Comparison of ENCODE assay signal across 1 cellular context in genomic region chr20:44402391-44403193, GRCh38.
TF ChIP-seq lines count a peak whose summit lies in the region.

No MANE protein-coding gene starts in this region.

TF ChIP-seq in HepG2, 621 proteins besides CTCF, POLR2A, EP300 and RAD21 (continued from another document and continues in another):
- TF ChIP-seq ZBTB40 (IDR thresholded peaks at IDR 0.05) (no peak), ZBTB40 (CRISPR knock-in tag; IDR thresholded peaks at IDR 0.05) (peak; percentile 68; the same call in 1 of the 2 replicates), ZNF616 (CRISPR knock-in tag; IDR thresholded peaks at IDR 0.05; ENCODE audit: low read depth) (no peak), ZNF331 (CRISPR knock-in tag; IDR thresholded peaks at IDR 0.05) (peak; percentile 82; the same call in 1 of the 2 replicates), ZNF512B (CRISPR knock-in tag; IDR thresholded peaks at IDR 0.05; ENCODE audit: borderline replicate concordance) (0 out of 2 replicates have a peak, but pooled peaks have one; percentile 4), ARHGAP35 (CRISPR knock-in tag; IDR thresholded peaks at IDR 0.05; ENCODE audit: borderline replicate concordance) (peak; percentile 64; the same call in 1 of the 2 replicates), ZNF598 (CRISPR knock-in tag; IDR thresholded peaks at IDR 0.05; ENCODE audit: borderline replicate concordance) (peak; percentile 94), AHR (CRISPR knock-in tag; IDR thresholded peaks at IDR 0.05) (no peak), CBX5 (CRISPR knock-in tag; IDR thresholded peaks at IDR 0.05; ENCODE audit: borderline replicate concordance) (peak; percentile 84; the same call in 1 of the 2 replicates), BCL6 (CRISPR knock-in tag; IDR thresholded peaks at IDR 0.05) (peak; percentile 32; the same call in 1 of the 2 replicates), MAFF (IDR thresholded peaks at IDR 0.05; ENCODE audit: low read depth, low read length) (no peak), ZNF614 (CRISPR knock-in tag; IDR thresholded peaks at IDR 0.05; ENCODE audit: borderline replicate concordance) (peak; percentile 18; the same call in 1 of the 2 replicates), ZNF878 (CRISPR knock-in tag; IDR thresholded peaks at IDR 0.05) (no peak), MAFK (conservative IDR thresholded peaks at IDR 0.05 in 1 of 2, IDR thresholded peaks at IDR 0.05 in 1 of 2; ENCODE audit: low read length in 2 of 2) (no peak), NFE2 (CRISPR knock-in tag; IDR thresholded peaks at IDR 0.05) (no peak), RNF219 (CRISPR knock-in tag; IDR thresholded peaks at IDR 0.05) (no peak), JARID2 (CRISPR knock-in tag; IDR thresholded peaks at IDR 0.05; ENCODE audit: insufficient replicate concordance) (no peak), RORA (CRISPR knock-in tag; IDR thresholded peaks at IDR 0.05) (no peak), ZNF280D (CRISPR knock-in tag; IDR thresholded peaks at IDR 0.05) (peak; percentile 83; the same call in 1 of the 2 replicates), RFXAP (CRISPR knock-in tag; IDR thresholded peaks at IDR 0.05; ENCODE audit: borderline replicate concordance) (peak; percentile 14; the same call in 1 of the 2 replicates)
- TF ChIP-seq, protein P1, sequence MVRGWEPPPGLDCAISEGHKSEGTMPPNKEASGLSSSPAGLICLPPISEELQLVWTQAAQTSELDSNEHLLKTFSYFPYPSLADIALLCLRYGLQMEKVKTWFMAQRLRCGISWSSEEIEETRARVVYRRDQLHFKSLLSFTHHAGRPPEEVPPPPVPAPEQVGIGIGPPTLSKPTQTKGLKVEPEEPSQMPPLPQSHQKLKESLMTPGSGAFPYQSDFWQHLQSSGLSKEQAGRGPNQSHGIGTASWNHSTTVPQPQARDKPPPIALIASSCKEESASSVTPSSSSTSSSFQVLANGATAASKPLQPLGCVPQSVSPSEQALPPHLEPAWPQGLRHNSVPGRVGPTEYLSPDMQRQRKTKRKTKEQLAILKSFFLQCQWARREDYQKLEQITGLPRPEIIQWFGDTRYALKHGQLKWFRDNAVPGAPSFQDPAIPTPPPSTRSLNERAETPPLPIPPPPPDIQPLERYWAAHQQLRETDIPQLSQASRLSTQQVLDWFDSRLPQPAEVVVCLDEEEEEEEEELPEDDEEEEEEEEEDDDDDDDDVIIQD (CRISPR knock-in tag; IDR thresholded peaks at IDR 0.05; ENCODE audit: low read depth), result no peak
- TF ChIP-seq, protein P2, sequence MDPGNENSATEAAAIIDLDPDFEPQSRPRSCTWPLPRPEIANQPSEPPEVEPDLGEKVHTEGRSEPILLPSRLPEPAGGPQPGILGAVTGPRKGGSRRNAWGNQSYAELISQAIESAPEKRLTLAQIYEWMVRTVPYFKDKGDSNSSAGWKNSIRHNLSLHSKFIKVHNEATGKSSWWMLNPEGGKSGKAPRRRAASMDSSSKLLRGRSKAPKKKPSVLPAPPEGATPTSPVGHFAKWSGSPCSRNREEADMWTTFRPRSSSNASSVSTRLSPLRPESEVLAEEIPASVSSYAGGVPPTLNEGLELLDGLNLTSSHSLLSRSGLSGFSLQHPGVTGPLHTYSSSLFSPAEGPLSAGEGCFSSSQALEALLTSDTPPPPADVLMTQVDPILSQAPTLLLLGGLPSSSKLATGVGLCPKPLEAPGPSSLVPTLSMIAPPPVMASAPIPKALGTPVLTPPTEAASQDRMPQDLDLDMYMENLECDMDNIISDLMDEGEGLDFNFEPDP (CRISPR knock-in tag; conservative IDR thresholded peaks at IDR 0.05), result peak; percentile 54; the same call in 1 of the 2 replicates
